In the genomic region with DNA sequence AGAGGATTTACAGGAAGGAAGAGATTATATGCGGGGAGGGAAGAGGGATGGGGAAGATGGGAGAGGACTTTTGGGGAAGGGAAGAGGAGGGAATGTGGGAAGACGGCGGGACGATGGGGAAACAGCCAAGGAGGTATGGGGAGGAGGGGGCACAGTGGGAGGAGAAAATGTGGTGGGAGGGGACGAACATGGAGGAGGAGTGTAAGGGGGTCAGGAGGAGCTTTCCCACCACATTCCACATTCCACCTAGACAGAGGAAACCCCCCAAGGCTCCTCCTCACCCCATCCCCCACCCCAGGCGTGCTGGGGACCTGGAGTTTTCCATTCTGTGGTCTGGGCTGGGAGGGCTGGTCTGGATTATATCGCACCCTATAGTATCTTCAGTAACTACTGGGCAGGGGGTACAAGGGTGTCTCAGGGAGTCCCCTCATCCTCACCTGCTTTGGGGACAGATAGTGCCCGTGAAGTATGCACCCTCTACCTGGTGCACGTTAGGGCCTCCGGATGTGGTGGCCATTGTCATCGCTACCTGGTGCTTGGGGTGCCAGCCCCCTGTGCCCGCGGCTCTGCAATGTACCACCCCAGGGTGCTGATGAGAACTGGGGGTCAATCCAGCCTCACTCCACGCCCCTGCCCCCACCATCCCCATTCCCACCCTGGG, we compare ENCODE assay signal across 1 cellular context.
TF ChIP-seq lines count a peak whose summit lies in the region.

No MANE protein-coding gene starts in this region.

TF ChIP-seq in SK-N-SH, 30 proteins besides CTCF, POLR2A, EP300 and RAD21:
- TF ChIP-seq RFX5 (IDR thresholded peaks at IDR 0.05; ENCODE audit: low read length) (no peak), GATA2 (CRISPR knock-in tag; IDR thresholded peaks at IDR 0.05) (no peak), TEAD4 (IDR thresholded peaks at IDR 0.05; ENCODE audit: borderline replicate concordance, insufficient read depth) (no peak), MXI1 (IDR thresholded peaks at IDR 0.05; ENCODE audit: low read depth, low read length) (no peak), GABPA (IDR thresholded peaks at IDR 0.05; ENCODE audit: low read depth) (no peak), NRF1 (IDR thresholded peaks at IDR 0.05; ENCODE audit: low read depth, low read length) (no peak), TAF1 (IDR thresholded peaks at IDR 0.05; ENCODE audit: borderline replicate concordance, low read depth, low read length) (no peak), JUND (IDR thresholded peaks at IDR 0.05) (no peak), ELF1 (IDR thresholded peaks at IDR 0.05) (no peak), SIN3A (IDR thresholded peaks at IDR 0.05; ENCODE audit: borderline replicate concordance, low read depth, low read length) (no peak), PBX3 (IDR thresholded peaks at IDR 0.05) (no peak), RXRA (IDR thresholded peaks at IDR 0.05; ENCODE audit: borderline replicate concordance, low read depth) (no peak), POLR2AphosphoS5 (IDR thresholded peaks at IDR 0.05; ENCODE audit: low read depth, low read length) (no peak), YY1 (IDR thresholded peaks at IDR 0.05; ENCODE audit: low read depth) (no peak)
- TF ChIP-seq, protein P1, sequence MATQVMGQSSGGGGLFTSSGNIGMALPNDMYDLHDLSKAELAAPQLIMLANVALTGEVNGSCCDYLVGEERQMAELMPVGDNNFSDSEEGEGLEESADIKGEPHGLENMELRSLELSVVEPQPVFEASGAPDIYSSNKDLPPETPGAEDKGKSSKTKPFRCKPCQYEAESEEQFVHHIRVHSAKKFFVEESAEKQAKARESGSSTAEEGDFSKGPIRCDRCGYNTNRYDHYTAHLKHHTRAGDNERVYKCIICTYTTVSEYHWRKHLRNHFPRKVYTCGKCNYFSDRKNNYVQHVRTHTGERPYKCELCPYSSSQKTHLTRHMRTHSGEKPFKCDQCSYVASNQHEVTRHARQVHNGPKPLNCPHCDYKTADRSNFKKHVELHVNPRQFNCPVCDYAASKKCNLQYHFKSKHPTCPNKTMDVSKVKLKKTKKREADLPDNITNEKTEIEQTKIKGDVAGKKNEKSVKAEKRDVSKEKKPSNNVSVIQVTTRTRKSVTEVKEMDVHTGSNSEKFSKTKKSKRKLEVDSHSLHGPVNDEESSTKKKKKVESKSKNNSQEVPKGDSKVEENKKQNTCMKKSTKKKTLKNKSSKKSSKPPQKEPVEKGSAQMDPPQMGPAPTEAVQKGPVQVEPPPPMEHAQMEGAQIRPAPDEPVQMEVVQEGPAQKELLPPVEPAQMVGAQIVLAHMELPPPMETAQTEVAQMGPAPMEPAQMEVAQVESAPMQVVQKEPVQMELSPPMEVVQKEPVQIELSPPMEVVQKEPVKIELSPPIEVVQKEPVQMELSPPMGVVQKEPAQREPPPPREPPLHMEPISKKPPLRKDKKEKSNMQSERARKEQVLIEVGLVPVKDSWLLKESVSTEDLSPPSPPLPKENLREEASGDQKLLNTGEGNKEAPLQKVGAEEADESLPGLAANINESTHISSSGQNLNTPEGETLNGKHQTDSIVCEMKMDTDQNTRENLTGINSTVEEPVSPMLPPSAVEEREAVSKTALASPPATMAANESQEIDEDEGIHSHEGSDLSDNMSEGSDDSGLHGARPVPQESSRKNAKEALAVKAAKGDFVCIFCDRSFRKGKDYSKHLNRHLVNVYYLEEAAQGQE (IDR thresholded peaks at IDR 0.05; ENCODE audit: low read depth, low read length), result no peak
- TF ChIP-seq, protein P2, sequence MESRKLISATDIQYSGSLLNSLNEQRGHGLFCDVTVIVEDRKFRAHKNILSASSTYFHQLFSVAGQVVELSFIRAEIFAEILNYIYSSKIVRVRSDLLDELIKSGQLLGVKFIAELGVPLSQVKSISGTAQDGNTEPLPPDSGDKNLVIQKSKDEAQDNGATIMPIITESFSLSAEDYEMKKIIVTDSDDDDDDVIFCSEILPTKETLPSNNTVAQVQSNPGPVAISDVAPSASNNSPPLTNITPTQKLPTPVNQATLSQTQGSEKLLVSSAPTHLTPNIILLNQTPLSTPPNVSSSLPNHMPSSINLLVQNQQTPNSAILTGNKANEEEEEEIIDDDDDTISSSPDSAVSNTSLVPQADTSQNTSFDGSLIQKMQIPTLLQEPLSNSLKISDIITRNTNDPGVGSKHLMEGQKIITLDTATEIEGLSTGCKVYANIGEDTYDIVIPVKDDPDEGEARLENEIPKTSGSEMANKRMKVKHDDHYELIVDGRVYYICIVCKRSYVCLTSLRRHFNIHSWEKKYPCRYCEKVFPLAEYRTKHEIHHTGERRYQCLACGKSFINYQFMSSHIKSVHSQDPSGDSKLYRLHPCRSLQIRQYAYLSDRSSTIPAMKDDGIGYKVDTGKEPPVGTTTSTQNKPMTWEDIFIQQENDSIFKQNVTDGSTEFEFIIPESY (IDR thresholded peaks at IDR 0.05; ENCODE audit: borderline replicate concordance, low read depth), result no peak
- TF ChIP-seq, protein P3, sequence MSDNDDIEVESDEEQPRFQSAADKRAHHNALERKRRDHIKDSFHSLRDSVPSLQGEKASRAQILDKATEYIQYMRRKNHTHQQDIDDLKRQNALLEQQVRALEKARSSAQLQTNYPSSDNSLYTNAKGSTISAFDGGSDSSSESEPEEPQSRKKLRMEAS (IDR thresholded peaks at IDR 0.05; ENCODE audit: low read depth), result no peak
- TF ChIP-seq, protein P4, sequence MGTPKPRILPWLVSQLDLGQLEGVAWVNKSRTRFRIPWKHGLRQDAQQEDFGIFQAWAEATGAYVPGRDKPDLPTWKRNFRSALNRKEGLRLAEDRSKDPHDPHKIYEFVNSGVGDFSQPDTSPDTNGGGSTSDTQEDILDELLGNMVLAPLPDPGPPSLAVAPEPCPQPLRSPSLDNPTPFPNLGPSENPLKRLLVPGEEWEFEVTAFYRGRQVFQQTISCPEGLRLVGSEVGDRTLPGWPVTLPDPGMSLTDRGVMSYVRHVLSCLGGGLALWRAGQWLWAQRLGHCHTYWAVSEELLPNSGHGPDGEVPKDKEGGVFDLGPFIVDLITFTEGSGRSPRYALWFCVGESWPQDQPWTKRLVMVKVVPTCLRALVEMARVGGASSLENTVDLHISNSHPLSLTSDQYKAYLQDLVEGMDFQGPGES (IDR thresholded peaks at IDR 0.05; ENCODE audit: low read depth, low read length), result no peak
